In genomic region chr9:89398651-89399050, GRCh38 we compare ENCODE assay signal across 18 cellular contexts.
DNase-seq lines count a peak whose midpoint lies in the region; ATAC-seq lines count a peak whose summit lies in the region.
"Had no signal": no experiment of that assay in that cellular context is flagged by ENCODE, and none has a peak within 500 bp of the region (broad histone marks: within the 10 kb centered on the region; RNA-seq: fewer than 3 reads in every experiment).

No MANE protein-coding gene starts in this region.

- H3K27ac ChIP-seq in cingulate gyrus (ENCODE audit: low read depth, low read length), result peak overlapping the region; percentile 21

- H3K27ac Mint-ChIP-seq in stimulated activated naive CD8-positive, alpha-beta T cell treated with anti-CD3 and anti-CD28 coated beads, Interleukin-15, Interleukin-2, amounts not matched to agents 100 ng/mL and 50 ng/mL, for 24 hours, result peak overlapping the region; percentile 36

- no peaks in the 10 kb centered on the region for H3K9me3 Mint-ChIP-seq in stimulated activated naive CD8-positive, alpha-beta T cell treated with anti-CD3 and anti-CD28 coated beads, Interleukin-15, Interleukin-2, amounts not matched to agents 100 ng/mL and 50 ng/mL, for 24 hours

- H3K27me3 Mint-ChIP-seq in stimulated activated naive CD8-positive, alpha-beta T cell treated with anti-CD3 and anti-CD28 coated beads, Interleukin-15, Interleukin-2, amounts not matched to agents 100 ng/mL and 50 ng/mL, for 24 hours, result no peaks in the 10 kb centered on the region

- H3K36me3 Mint-ChIP-seq in stimulated activated naive CD8-positive, alpha-beta T cell treated with anti-CD3 and anti-CD28 coated beads, Interleukin-15, Interleukin-2, amounts not matched to agents 100 ng/mL and 50 ng/mL, for 24 hours (ENCODE audit: low read depth), result peaks cover 91% of the 10 kb centered on the region

- no peak overlapping the region for H3K4me3 Mint-ChIP-seq in stimulated activated naive CD8-positive, alpha-beta T cell treated with anti-CD3 and anti-CD28 coated beads, Interleukin-15, Interleukin-2, amounts not matched to agents 100 ng/mL and 50 ng/mL, for 24 hours

- no peak for ATAC-seq in stimulated activated naive CD8-positive, alpha-beta T cell treated with anti-CD3 and anti-CD28 coated beads, Interleukin-15, Interleukin-2, amounts not matched to agents 100 U/mL and 50 U/mL, for 24 hours
- ATAC-seq in GM19035 (IDR thresholded peaks at IDR 0.05; ENCODE audit: unreplicated experiment), result no peak
- ATAC-seq: K562 had no signal

- DNase-seq in SIG-M5 treated with dmso at 0.1 percent for 504 hours (lab: John Stamatoyannopoulos, UW; ENCODE audit: unreplicated experiment), result peak; percentile 64
- DNase-seq in SIG-M5 (lab: John Stamatoyannopoulos, UW), result no peak
- DNase-seq in stimulated activated naive CD8-positive, alpha-beta T cell treated with anti-CD3 and anti-CD28 coated beads, Interleukin-15, Interleukin-2, amounts not matched to agents 100 U/mL and 50 U/mL, for 24 hours, result no peak
- no peak for DNase-seq in DMS53 treated with DMSO at 0.1 percent for 48 hours (lab: John Stamatoyannopoulos, UW; ENCODE audit: unreplicated experiment)
- no peak for DNase-seq in NCI-H2227 treated with DMSO at 0.1 percent for 48 hours (lab: John Stamatoyannopoulos, UW)
- DNase-seq: 8988T, C1 segment of cervical spinal cord, COR-L47, GOT3, NCI-H1092, NCI-H146, NCI-H2081, NCI-H510A, NCI-H774 had no signal

- H3K4me1 Mint-ChIP-seq in stimulated activated naive CD8-positive, alpha-beta T cell treated with anti-CD3 and anti-CD28 coated beads, Interleukin-15, Interleukin-2, amounts not matched to agents 100 ng/mL and 50 ng/mL, for 24 hours (ENCODE audit: low read depth), result peaks cover 39% of the 10 kb centered on the region
